ENCODE assay signal across 26 cellular contexts in the genomic region with DNA sequence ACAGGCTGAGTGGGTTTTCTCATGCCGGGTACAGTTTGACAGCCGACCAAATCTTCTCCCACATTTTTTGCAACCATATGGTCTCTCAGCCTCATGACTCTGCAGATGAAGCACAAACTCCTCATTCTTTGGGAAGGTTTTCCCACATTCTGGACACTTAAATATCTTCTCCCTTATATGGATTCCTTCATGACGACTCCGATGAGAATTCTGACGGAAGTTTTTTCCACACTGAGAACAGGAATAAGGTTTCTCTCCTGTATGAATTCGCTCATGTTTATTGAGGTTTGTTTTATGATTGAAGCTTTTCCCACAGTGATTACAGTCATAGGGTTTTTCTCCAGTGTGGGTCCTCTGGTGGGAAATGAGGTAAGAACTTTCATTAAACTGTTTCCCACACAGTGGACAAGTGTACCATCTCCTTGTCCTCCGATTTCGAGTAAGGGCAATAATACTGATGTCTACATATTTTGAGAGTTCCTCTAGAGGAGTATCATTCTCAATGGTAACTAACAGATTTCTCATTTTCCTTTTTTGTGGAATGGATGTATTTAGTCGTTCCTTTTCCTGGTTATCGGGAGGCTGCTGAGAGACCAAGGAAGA. TPM values are rescaled to one million over a fixed set of nuclear protein-coding genes. Genes with fewer than 3 reads are reported as not detected.
DNase-seq lines count a peak whose midpoint lies in the region; ATAC-seq and TF ChIP-seq lines count a peak whose summit lies in the region.
"Had no signal": no experiment of that assay in that cellular context is flagged by ENCODE, and none has a peak within 500 bp of the region (broad histone marks: within the 10 kb centered on the region; RNA-seq: fewer than 3 reads in every experiment).

No MANE protein-coding gene starts in this region.

- intact Hi-C loops in MCF 10A (cut with micrococcal nuclease) (no loop called here), breast epithelium (cut with DNase I; ENCODE audit: low total_unique reads) (no loop called here), left lung (cut with DNase I) (no loop called here)

- POLR2A ChIA-PET in MCF 10A (lab: Yijun Ruan, JAX), result interaction anchor here (0.7 kb wide), 1 partner anchor 10 kb away, joined by 3 read pairs; no protein-coding TSS in a partner anchor

- H3K9me3 ChIP-seq in breast epithelium, result peaks cover 72 to 92% of the 10 kb centered on the region in 2 donors
- H3K9me3 ChIP-seq in adipocyte (ENCODE audit: control insufficient read depth, low read length), result peaks cover 84% of the 10 kb centered on the region
- H3K9me3 ChIP-seq in fibroblast of lung (ENCODE audit: control insufficient read depth, insufficient read depth, low read depth, low read length), result no peaks in the 10 kb centered on the region
- peaks cover 22 to 93% of the 10 kb centered on the region in 2 donors for H3K9me3 ChIP-seq in left lung

- peaks cover 37% of the 10 kb centered on the region for H3K36me3 ChIP-seq in breast epithelium
- peaks cover 70% of the 10 kb centered on the region for H3K36me3 ChIP-seq in adipocyte (ENCODE audit: control insufficient read depth, insufficient read depth, low read length, severe bottlenecking)
- no peaks in the 10 kb centered on the region for H3K36me3 ChIP-seq in fibroblast of lung (ENCODE audit: control insufficient read depth, insufficient read depth, low read length)
- peaks cover 14 to 71% of the 10 kb centered on the region in 2 donors for H3K36me3 ChIP-seq in left lung
- H3K36me3 ChIP-seq: ovary, uterus had no signal

- no peaks in the 10 kb centered on the region for H3K4me1 Mint-ChIP-seq in MCF 10A (ENCODE audit: insufficient read depth, unreplicated experiment)
- H3K4me1 Mint-ChIP-seq: activated naive CD8-positive, alpha-beta T cell treated with anti-CD3 and anti-CD28 coated beads for 36 hours; activated T-helper 17 cell treated with anti-CD3 and anti-CD28 coated beads, Interleukin-2, amount 50 U/mL, for 72 hours; CD14-positive monocyte; natural killer cell had no signal

- no peaks in the 10 kb centered on the region for H3K79me2 ChIP-seq in fibroblast of lung (ENCODE audit: control insufficient read depth, insufficient read depth, low read length)

- BruUV-seq in MCF 10A (replicated peaks; lab: Mats Ljungman, UMichigan), result TSS peak; percentile 12

- no peaks in the 10 kb centered on the region for H3K27me3 Mint-ChIP-seq in MCF 10A (ENCODE audit: insufficient read depth, unreplicated experiment)
- H3K27me3 Mint-ChIP-seq: activated naive CD8-positive, alpha-beta T cell treated with anti-CD3 and anti-CD28 coated beads for 36 hours; activated T-helper 17 cell treated with anti-CD3 and anti-CD28 coated beads, Interleukin-2, amount 50 U/mL, for 72 hours had no signal

- H3K27ac ChIP-seq in breast epithelium (no peak overlapping the region), fibroblast of lung (ENCODE audit: insufficient read depth, low read length) (no peak overlapping the region), left lung (no peak overlapping the region)
- H3K27ac ChIP-seq: brain microvascular endothelial cell, colonic mucosa, gastrocnemius medialis, ovary, uterus had no signal

- no peak overlapping the region for H3K27ac Mint-ChIP-seq in MCF 10A (ENCODE audit: low read depth, unreplicated experiment)
- H3K27ac Mint-ChIP-seq: activated naive CD8-positive, alpha-beta T cell treated with anti-CD3 and anti-CD28 coated beads for 36 hours; activated T-helper 17 cell treated with anti-CD3 and anti-CD28 coated beads, Interleukin-2, amount 50 U/mL, for 72 hours; CD14-positive monocyte; natural killer cell; T-helper 1 cell treated with Interleukin-12 subunit alpha and Interleukin-12 subunit beta and Interleukin-4 antibody, amounts not matched to agents 30 μg/mL and 1 μg/mL, for 36 hours had no signal

- CTCF ChIA-PET in MCF 10A (lab: Yijun Ruan, JAX), result no interaction called here

- no peak overlapping the region for H2AFZ ChIP-seq in fibroblast of lung (ENCODE audit: low read length)

- H3K4me3 ChIP-seq in breast epithelium (no peak overlapping the region), adipocyte (ENCODE audit: low read length) (peak overlapping the region; percentile 69), fibroblast of lung (replicated peaks in 1 of 4; ENCODE audit: control extremely low read depth in 1 of 4, insufficient read depth in 1 of 4, low read depth in 3 of 4, low read length in 4 of 4) (no peak overlapping the region), left lung (no peak overlapping the region)
- H3K4me3 ChIP-seq: colonic mucosa, ovary, uterus had no signal

- no peaks in the 10 kb centered on the region for H4K20me1 ChIP-seq in fibroblast of lung (ENCODE audit: control insufficient read depth, extremely low read depth, insufficient read depth, low read length)

- no peak for TF ChIP-seq CTCF in MCF 10A (IDR thresholded peaks at IDR 0.05; ENCODE audit: unreplicated experiment)
- no peak for TF ChIP-seq CTCF in breast epithelium (IDR thresholded peaks at IDR 0.05)
- no peak for TF ChIP-seq CTCF in fibroblast of lung (conservative IDR thresholded peaks at IDR 0.05 in 1 of 2, IDR thresholded peaks at IDR 0.05 in 1 of 2; ENCODE audit: low read depth in 1 of 2, low read length in 2 of 2)
- TF ChIP-seq CTCF in left lung (IDR thresholded peaks at IDR 0.05), result no peak

- no peak overlapping the region for H3K4me3 Mint-ChIP-seq in MCF 10A (ENCODE audit: unreplicated experiment)
- H3K4me3 Mint-ChIP-seq: activated naive CD8-positive, alpha-beta T cell treated with anti-CD3 and anti-CD28 coated beads for 36 hours; activated T-helper 17 cell treated with anti-CD3 and anti-CD28 coated beads, Interleukin-2, amount 50 U/mL, for 72 hours; CD14-positive monocyte; natural killer cell; T-helper 1 cell treated with Interleukin-12 subunit alpha and Interleukin-12 subunit beta and Interleukin-4 antibody, amounts not matched to agents 30 μg/mL and 1 μg/mL, for 36 hours had no signal

- no peak overlapping the region for H3K4me2 ChIP-seq in fibroblast of lung (ENCODE audit: extremely low read depth, insufficient read depth, low read length)

- H3K4me1 ChIP-seq in breast epithelium (no peaks in the 10 kb centered on the region), adipocyte (ENCODE audit: control insufficient read depth, insufficient read depth, low read length) (no peaks in the 10 kb centered on the region), fibroblast of lung (ENCODE audit: control insufficient read depth, extremely low read depth, insufficient read depth, low read length) (no peaks in the 10 kb centered on the region), left lung (no peaks in the 10 kb centered on the region)
- H3K4me1 ChIP-seq: colonic mucosa, gastrocnemius medialis, uterus had no signal

- DNase-seq in MCF 10A (ENCODE audit: unreplicated experiment) (no peak), breast epithelium (ENCODE audit: low spot score in 2 of 2) (no peak), adipocyte (ENCODE audit: low read depth) (peak; percentile 4), fibroblast of lung (ENCODE audit: low read depth in 2 of 2) (peak; percentile 9 to 27), kidney tubule cell (ENCODE audit: low spot score) (no peak), left lung (no peak)
- no peak for DNase-seq in activated CD8-positive, alpha-beta memory T cell treated with anti-CD3 and anti-CD28 coated beads for 24 hours
- DNase-seq: activated CD4-positive, alpha-beta T cell treated with anti-CD3 and anti-CD28 coated beads for 48 hours; activated naive CD8-positive, alpha-beta T cell treated with anti-CD3 and anti-CD28 coated beads for 36 hours; brain microvascular endothelial cell; colonic mucosa; gastrocnemius medialis; GF-D8; H7; natural killer cell; NCI-H1436 treated with DMSO at 0.1 percent for 48 hours; NCI-H226; ovary; right cardiac atrium; substantia nigra; uterus had no signal

- peaks cover 65% of the 10 kb centered on the region for H3K36me3 Mint-ChIP-seq in MCF 10A (ENCODE audit: insufficient read depth, unreplicated experiment)

- peaks cover 21% of the 10 kb centered on the region for H3K9me3 Mint-ChIP-seq in MCF 10A (ENCODE audit: unreplicated experiment)

- no peak overlapping the region for H3K9ac ChIP-seq in adipocyte (ENCODE audit: low read length)
- H3K9ac ChIP-seq in fibroblast of lung (ENCODE audit: insufficient read depth, low read length), result no peak overlapping the region

- no peak for TF ChIP-seq POLR2A in breast epithelium (IDR thresholded peaks at IDR 0.05)

- H3K27me3 ChIP-seq in breast epithelium (no peaks in the 10 kb centered on the region), adipocyte (replicated peaks; ENCODE audit: control insufficient read depth, insufficient read depth, low read length) (no peaks in the 10 kb centered on the region), fibroblast of lung (ENCODE audit: control insufficient read depth, insufficient read depth, low read length) (no peaks in the 10 kb centered on the region), left lung (no peaks in the 10 kb centered on the region)
- H3K27me3 ChIP-seq: brain microvascular endothelial cell, colonic mucosa, gastrocnemius medialis, ovary, uterus had no signal

- ATAC-seq in HG03521 (IDR thresholded peaks at IDR 0.05; ENCODE audit: unreplicated experiment), result no peak
- ATAC-seq in left lung, result no peak
- ATAC-seq: activated T-helper 17 cell treated with anti-CD3 and anti-CD28 coated beads, Interleukin-2, amount 50 U/mL, for 72 hours; gastrocnemius medialis; natural killer cell; right cardiac atrium had no signal

RNA-seq across cellular contexts. Expression of a gene that starts 10.9 kb away (rescaled TPM):
- 6.6 and 8.8 TPM in 2 replicates for total RNA-seq in MCF 10A (2022)
- total RNA-seq in breast epithelium, result 10 to 100 TPM in 1 of 3 donors, 1 to 10 TPM in 2; 3.5 to 11.1 (median 9.2) TPM
- total RNA-seq in fibroblast of lung, result 8.0 and 8.1 TPM in 2 replicates
- polyA plus RNA-seq in fibroblast of lung, result 5.1 and 5.9 TPM in 2 replicates
- polyA plus RNA-seq in fibroblast of lung (2012), result 4.4 and 4.5 TPM in 2 replicates
- polyA minus RNA-seq in fibroblast of lung (ENCODE audit: low replicate concordance), result 3.7 and 5.4 TPM in 2 replicates
- 10 to 100 TPM in 1 of 2 donors, 1 to 10 TPM in 1; 6.7 to 10.5 TPM for total RNA-seq in left lung

RNA-seq across cellular contexts. Expression of a gene that starts 32.4 kb away (rescaled TPM):
- total RNA-seq in MCF 10A (2022) (0.49 and 0.72 TPM in 2 replicates), breast epithelium (1 to 10 TPM in 2 of 3 donors, under 1 TPM in 1; 0.66 to 5.6 (median 1.8) TPM), fibroblast of lung (under 0.01 and 0.17 TPM in 2 replicates), left lung (10 to 100 TPM in 1 of 2 donors, 1 to 10 TPM in 1; 2.4 to 21.4 TPM)
- polyA plus RNA-seq in fibroblast of lung, result not detected in 2 replicates
- polyA plus RNA-seq in fibroblast of lung (2012), result not detected in 2 replicates
- polyA minus RNA-seq in fibroblast of lung (ENCODE audit: low replicate concordance), result not detected in 2 replicates

RNA-seq across cellular contexts. Expression of a gene that starts 36.0 kb away (rescaled TPM):
- not detected in 2 replicates for total RNA-seq in MCF 10A (2022)
- not detected for total RNA-seq in breast epithelium
- total RNA-seq in fibroblast of lung, result not detected in 2 replicates
- polyA plus RNA-seq in fibroblast of lung, result 0.07 and 0.23 TPM in 2 replicates
- not detected in 2 replicates for polyA plus RNA-seq in fibroblast of lung (2012)
- polyA minus RNA-seq in fibroblast of lung (ENCODE audit: low replicate concordance), result 4.1 TPM in 1 of 2 replicates, not detected in the other
- not detected for total RNA-seq in left lung
- total RNA-seq: activated naive CD8-positive, alpha-beta T cell treated with anti-CD3 and anti-CD28 coated beads for 36 hours; colonic mucosa; gastrocnemius medialis; H7; mesenteric fat pad; natural killer cell; ovary; right cardiac atrium; uterus had no signal
- polyA plus RNA-seq: CD14-positive monocyte, ovary, right cardiac atrium had no signal

RNA-seq across cellular contexts. Expression of a gene that starts 59.3 kb away (rescaled TPM):
- total RNA-seq in MCF 10A (2022) (28.3 and 30.9 TPM in 2 replicates), breast epithelium (10 to 100 TPM; 38.2 to 55.8 (median 47.9) TPM), fibroblast of lung (37.3 and 47.5 TPM in 2 replicates), left lung (10 to 100 TPM; 18.5 to 18.9 TPM)
- polyA plus RNA-seq in fibroblast of lung, result 9.9 and 11.1 TPM in 2 replicates
- 16.2 and 19.3 TPM in 2 replicates for polyA plus RNA-seq in fibroblast of lung (2012)
- 7.6 and 20.8 TPM in 2 replicates for polyA minus RNA-seq in fibroblast of lung (ENCODE audit: low replicate concordance)

Comparison
In these comparisons a context has a peak if more than half of its experiments do, and no peak if none do; other contexts are left out.
1. DNase-seq: peak in adipocyte (single experiment) and fibroblast of lung (2 of 2); none in MCF 10A (single experiment), breast epithelium (0 of 2), kidney tubule cell (single experiment), activated CD8-positive, alpha-beta memory T cell treated with anti-CD3 and anti-CD28 coated beads for 24 hours (single experiment) and left lung (0 of 2).